In the genomic region with DNA sequence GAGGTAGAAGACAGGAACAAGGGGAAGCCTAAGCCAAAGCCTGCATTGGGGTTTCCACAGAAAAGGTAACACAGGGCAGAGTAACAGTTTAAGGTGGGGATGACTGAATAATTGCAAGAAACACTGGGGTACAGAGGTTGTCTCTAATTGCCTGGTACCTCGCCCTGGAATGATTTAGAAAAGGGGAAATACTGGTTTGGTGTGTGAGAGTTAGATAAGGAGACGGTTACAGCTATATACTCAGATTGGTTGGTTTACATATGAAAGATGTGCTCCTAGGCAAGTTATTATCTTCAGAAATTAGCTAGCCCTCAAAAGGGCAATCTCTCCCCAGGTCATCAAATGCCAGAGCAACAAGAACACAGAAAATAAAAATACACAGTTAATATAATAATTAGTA, we compare ENCODE assay signal across 1 cellular context.
TF ChIP-seq lines count a peak whose summit lies in the region.

No MANE protein-coding gene starts in this region.

TF ChIP-seq in GM23338, 12 proteins besides CTCF, POLR2A, EP300 and RAD21 (continued from another document):
- TF ChIP-seq REST (IDR thresholded peaks at IDR 0.05; ENCODE audit: unreplicated experiment) (no peak), POLR2AphosphoS5 (IDR thresholded peaks at IDR 0.05; ENCODE audit: low read depth) (no peak), EZH2phosphoT487 (IDR thresholded peaks at IDR 0.05; ENCODE audit: unreplicated experiment) (no peak), STAT1 (IDR thresholded peaks at IDR 0.05; ENCODE audit: unreplicated experiment) (no peak)
